In genomic region chr22:27972732-27973698, GRCh38 we compare ENCODE assay signal across 26 cellular contexts. TPM values are rescaled to one million over a fixed set of nuclear protein-coding genes. Genes with fewer than 3 reads are reported as not detected.
DNase-seq lines count a peak whose midpoint lies in the region; ATAC-seq and TF ChIP-seq lines count a peak whose summit lies in the region.
"Had no signal": no experiment of that assay in that cellular context is flagged by ENCODE, and none has a peak within 500 bp of the region (broad histone marks: within the 10 kb centered on the region; RNA-seq: fewer than 3 reads in every experiment).

No MANE protein-coding gene starts in this region.

- peaks cover 0 to 5% (median 3%) of the 10 kb centered on the region in 7 donors for H3K4me1 Mint-ChIP-seq in naive thymus-derived CD4-positive, alpha-beta T cell
- H3K4me1 Mint-ChIP-seq: activated naive CD4-positive, alpha-beta T cell treated with anti-CD3 and anti-CD28 coated beads, Interleukin-2, amount 10 ng/mL, durations not matched to agents 7 days and 5 days; IgD-negative memory B cell; natural killer cell; stimulated activated memory B cell treated with anti-CD40 and anti-IgM and Interleukin-4, amounts not matched to agents 10 μg/mL and 1 μg/mL and 100 μg/mL, for 72 hours had no signal

- DNase-seq in EL: peak; percentile 44
- peak; percentile 14 for DNase-seq in NCI-H226
- DNase-seq in body of pancreas: peak in 2 of 4 donors; percentile 4 to 22
- DNase-seq in left lobe of liver (ENCODE audit: low spot score): peak; percentile 41
- DNase-seq in naive thymus-derived CD4-positive, alpha-beta T cell: no peak
- DNase-seq in omental fat pad (ENCODE audit: low spot score): no peak
- DNase-seq in RPMI8226: no peak
- DNase-seq: activated naive CD4-positive, alpha-beta T cell treated with anti-CD3 and anti-CD28 coated beads, Interleukin-2, amount 10 ng/mL, durations not matched to agents 7 days and 5 days; activated T-cell treated with anti-CD3 and anti-CD28 coated beads, Interleukin-2, amount 50 U/mL, for 48 hours; C1 segment of cervical spinal cord; cerebellar nuclear complex; effector CD8-positive, alpha-beta T cell; esophagus squamous epithelium; H9; mesendoderm; MG63; natural killer cell; NCI-H2171; Right ventricle myocardium superior; T-cell had no signal

- peaks cover 17% of the 10 kb centered on the region for H3K4me1 ChIP-seq in body of pancreas
- H3K4me1 ChIP-seq in naive thymus-derived CD4-positive, alpha-beta T cell (ENCODE audit: control insufficient read depth in 2 of 2, insufficient read depth in 2 of 2, low read length in 2 of 2): no peaks in the 10 kb centered on the region

- POLR2A ChIA-PET in naive thymus-derived CD4-positive, alpha-beta T cell (lab: Charles Lee): no interaction called here

- no peaks in the 10 kb centered on the region for H3K36me3 ChIP-seq in body of pancreas (replicated peaks in 1 of 2; ENCODE audit: insufficient read depth in 1 of 2, low read depth in 2 of 2)
- no peaks in the 10 kb centered on the region for H3K36me3 ChIP-seq in naive thymus-derived CD4-positive, alpha-beta T cell (ENCODE audit: control insufficient read depth in 2 of 3, insufficient read depth in 3 of 3, low read length in 3 of 3)
- H3K36me3 ChIP-seq: MG63 had no signal

- H3K27me3 Mint-ChIP-seq in naive thymus-derived CD4-positive, alpha-beta T cell: no peaks in the 10 kb centered on the region
- H3K27me3 Mint-ChIP-seq: activated naive CD4-positive, alpha-beta T cell treated with anti-CD3 and anti-CD28 coated beads, Interleukin-2, amount 10 ng/mL, durations not matched to agents 7 days and 5 days; IgD-negative memory B cell; progenitor cell of endocrine pancreas; stimulated activated memory B cell treated with anti-CD40 and anti-IgM and Interleukin-4, amounts not matched to agents 10 μg/mL and 1 μg/mL and 100 μg/mL, for 72 hours; T-cell had no signal

- peaks cover 0 to 14% (median 0%) of the 10 kb centered on the region in 11 donors for H3K9me3 Mint-ChIP-seq in naive thymus-derived CD4-positive, alpha-beta T cell
- H3K9me3 Mint-ChIP-seq: activated naive CD4-positive, alpha-beta T cell treated with anti-CD3 and anti-CD28 coated beads, Interleukin-2, amount 10 ng/mL, durations not matched to agents 7 days and 5 days; stimulated activated memory B cell treated with anti-CD40 and anti-IgM and Interleukin-4, amounts not matched to agents 10 μg/mL and 1 μg/mL and 100 μg/mL, for 72 hours had no signal

- no peaks in the 10 kb centered on the region for H3K27me3 ChIP-seq in body of pancreas
- no peaks in the 10 kb centered on the region for H3K27me3 ChIP-seq in naive thymus-derived CD4-positive, alpha-beta T cell (ENCODE audit: control insufficient read depth in 2 of 2, insufficient read depth in 2 of 2, low read length in 2 of 2)
- H3K27me3 ChIP-seq: ascending aorta, esophagus squamous epithelium, MG63 had no signal

- no peaks in the 10 kb centered on the region for H3K9me3 ChIP-seq in body of pancreas
- no peaks in the 10 kb centered on the region for H3K9me3 ChIP-seq in naive thymus-derived CD4-positive, alpha-beta T cell (ENCODE audit: control insufficient read depth in 2 of 3, low read length in 3 of 3)
- H3K9me3 ChIP-seq: esophagus squamous epithelium had no signal

- H3K4me3 Mint-ChIP-seq in naive thymus-derived CD4-positive, alpha-beta T cell: no peak overlapping the region
- H3K4me3 Mint-ChIP-seq: activated naive CD4-positive, alpha-beta T cell treated with anti-CD3 and anti-CD28 coated beads, Interleukin-2, amount 10 ng/mL, durations not matched to agents 7 days and 5 days; H9; natural killer cell; stimulated activated memory B cell treated with anti-CD40 and anti-IgM and Interleukin-4, amounts not matched to agents 10 μg/mL and 1 μg/mL and 100 μg/mL, for 72 hours; T-cell had no signal

- ATAC-seq in body of pancreas (peak; percentile 87), left lobe of liver (peak; percentile 38), HG02610 (IDR thresholded peaks at IDR 0.05; ENCODE audit: unreplicated experiment) (no peak), omental fat pad (ENCODE audit: low FRiP score) (no peak)
- ATAC-seq in naive thymus-derived CD4-positive, alpha-beta T cell: no peak
- ATAC-seq: natural killer cell; stimulated activated memory B cell treated with anti-CD40 and anti-IgM and Interleukin-4, amounts not matched to agents 10 μg/mL and 1 μg/mL and 100 μg/mL, for 72 hours; T-cell had no signal

- CTCF ChIA-PET in naive thymus-derived CD4-positive, alpha-beta T cell (lab: Charles Lee): no interaction called here

- no peak overlapping the region for H3K27ac Mint-ChIP-seq in naive thymus-derived CD4-positive, alpha-beta T cell
- H3K27ac Mint-ChIP-seq: activated naive CD4-positive, alpha-beta T cell treated with anti-CD3 and anti-CD28 coated beads, Interleukin-2, amount 10 ng/mL, durations not matched to agents 7 days and 5 days; H9; IgD-negative memory B cell; natural killer cell; progenitor cell of endocrine pancreas; stimulated activated memory B cell treated with anti-CD40 and anti-IgM and Interleukin-4, amounts not matched to agents 10 μg/mL and 1 μg/mL and 100 μg/mL, for 72 hours; T-cell had no signal

- H3K36me3 Mint-ChIP-seq in naive thymus-derived CD4-positive, alpha-beta T cell: peaks cover 0 to 35% (median 25%) of the 10 kb centered on the region in 5 donors
- H3K36me3 Mint-ChIP-seq: activated naive CD4-positive, alpha-beta T cell treated with anti-CD3 and anti-CD28 coated beads, Interleukin-2, amount 10 ng/mL, durations not matched to agents 7 days and 5 days; natural killer cell had no signal

- no peak overlapping the region for H3K4me3 ChIP-seq in body of pancreas
- no peak overlapping the region for H3K4me3 ChIP-seq in naive thymus-derived CD4-positive, alpha-beta T cell (ENCODE audit: low read length)
- H3K4me3 ChIP-seq: ascending aorta, esophagus squamous epithelium, MG63, skin epidermis had no signal

- no peak for TF ChIP-seq POLR2A in body of pancreas (IDR thresholded peaks at IDR 0.05)

- 70 to 78% methylated on average over 9 of the region's 9 CpGs for whole genome bisulfite sequencing in body of pancreas, 2 donors

- intact Hi-C loops in body of pancreas (cut with DNase I): no loop called here
- intact Hi-C loops in naive thymus-derived CD4-positive, alpha-beta T cell (cut with micrococcal nuclease): no loop called here

- TF ChIP-seq CTCF in body of pancreas (IDR thresholded peaks at IDR 0.05) (peak in 1 of 7 experiments; percentile 6), omental fat pad (IDR thresholded peaks at IDR 0.05) (no peak)

- peak overlapping the region in 3 of 4 donors; percentile 27 to 68 (median 64) for H3K27ac ChIP-seq in body of pancreas
- no peak overlapping the region for H3K27ac ChIP-seq in naive thymus-derived CD4-positive, alpha-beta T cell (ENCODE audit: low read depth, low read length)
- H3K27ac ChIP-seq: ascending aorta, esophagus squamous epithelium, skin epidermis had no signal

RNA-seq across cellular contexts. Expression of gene PITPNB, which starts 54.0 kb away (rescaled TPM):
- total RNA-seq in body of pancreas: 10 to 100 TPM; 21.3 to 39.6 TPM
- 30.6 TPM for total RNA-seq in left lobe of liver
- 10 to 100 TPM; 56.3 to 98.8 (median 62.8) TPM for total RNA-seq in naive thymus-derived CD4-positive, alpha-beta T cell
- 10 to 100 TPM; 61.7 to 66.0 TPM for polyA plus RNA-seq in naive thymus-derived CD4-positive, alpha-beta T cell
- total RNA-seq in omental fat pad: 10 to 100 TPM; 49.2 to 95.0 (median 75.6) TPM

Comparison
In these comparisons a context has a peak if more than half of its experiments do, and no peak if none do; other contexts are left out.
1. DNase-seq: peak in EL (single experiment), NCI-H226 (single experiment) and left lobe of liver (single experiment); none in naive thymus-derived CD4-positive, alpha-beta T cell (0 of 9), omental fat pad (single experiment) and RPMI8226 (single experiment).
2. ATAC-seq: peak in body of pancreas (single experiment) and left lobe of liver (single experiment); none in HG02610 (single experiment), naive thymus-derived CD4-positive, alpha-beta T cell (single experiment) and omental fat pad (single experiment).